21 cellular contexts compared by ENCODE assay signal in genomic region chr2:192277494-192278109, GRCh38.
"Had no signal": no experiment of that assay in that cellular context is flagged by ENCODE, and none has a peak within 500 bp of the region (broad histone marks: within the 10 kb centered on the region; RNA-seq: fewer than 3 reads in every experiment).

No MANE protein-coding gene starts in this region.

- ATAC-seq: activated CD4-positive, CD25-positive, alpha-beta regulatory T cell treated with anti-CD3 and anti-CD28 coated beads, Interleukin-2, amount 50 U/mL, for 24 hours; activated CD8-positive, alpha-beta memory T cell treated with anti-CD3 and anti-CD28 coated beads, Interleukin-2, amount 10 ng/mL, durations not matched to agents 7 days and 5 days; body of pancreas; gastrocnemius medialis; left ventricle myocardium superior; pancreas; psoas muscle; right cardiac atrium had no signal

- FAIRE-seq: pancreas had no signal

- DNase-seq: activated CD4-positive, alpha-beta memory T cell treated with anti-CD3 and anti-CD28 coated beads, Interleukin-2, amount 10 ng/mL, durations not matched to agents 7 days and 5 days; activated CD4-positive, alpha-beta T cell treated with anti-CD3 and anti-CD28 coated beads, Interleukin-2, amount 10 ng/mL, durations not matched to agents 24 days and 14 days; activated CD8-positive, alpha-beta memory T cell treated with anti-CD3 and anti-CD28 coated beads, Interleukin-2, amount 10 ng/mL, durations not matched to agents 7 days and 5 days; activated effector memory CD4-positive, alpha-beta T cell treated with anti-CD3 and anti-CD28 coated beads, Interleukin-2, amount 50 U/mL, for 16 hours; activated naive CD4-positive, alpha-beta T cell treated with anti-CD3 and anti-CD28 coated beads, Interleukin-2, amount 50 U/mL, for 16 hours; activated T-cell treated with anti-CD3 and anti-CD28 coated beads for 4 hours; anterior cingulate cortex; body of pancreas; cortex of kidney; endodermal cell; esophagus squamous epithelium; gastrocnemius medialis; hippocampal formation; left ventricle myocardium superior; mammary epithelial cell; pancreas; psoas muscle; stimulated activated CD4-positive, alpha-beta T cell treated with anti-CD3 and anti-CD28 coated beads, Interleukin-4, amount 100 ng/mL, for 4 hours; tibial artery had no signal
